In genomic region chr5:138545919-138546562, GRCh38 we compare ENCODE assay signal across 13 cellular contexts. TPM values are rescaled to one million over a fixed set of nuclear protein-coding genes. Genes with fewer than 3 reads are reported as not detected.
A peak's percentile ranks its signal among the peaks of the same experiment; 100 is the strongest.
DNase-seq lines count a peak whose midpoint lies in the region; TF ChIP-seq lines count a peak whose summit lies in the region.
"Had no signal": no experiment of that assay in that cellular context is flagged by ENCODE, and none has a peak within 500 bp of the region (broad histone marks: within the 10 kb centered on the region; RNA-seq: fewer than 3 reads in every experiment).

No MANE protein-coding gene starts in this region.

- DNase-seq in T-helper 1 cell, result no peak
- DNase-seq in mammary epithelial cell, result peak; percentile 59
- DNase-seq in neural progenitor cell (ENCODE audit: low spot score), result no peak
- no peak for DNase-seq in NCI-H345 treated with DMSO at 0.1 percent for 48 hours (lab: John Stamatoyannopoulos, UW; ENCODE audit: unreplicated experiment)
- no peak for DNase-seq in UCSD-AML1 (lab: John Stamatoyannopoulos, UW; ENCODE audit: unreplicated experiment)
- DNase-seq in GM10266 (ENCODE audit: extremely low spot score), result no peak
- DNase-seq: activated effector memory CD4-positive, alpha-beta T cell treated with anti-CD3 and anti-CD28 coated beads, Interleukin-2, amount 50 U/mL, for 16 hours; effector CD8-positive, alpha-beta T cell; EL; NCI-H2029; NK-92 treated with Interleukin-12 subunit alpha and Interleukin-12 subunit beta, amount 100 ng/mL, for 24 hours had no signal

- WGBS in mammary epithelial cell (ENCODE audit: low coverage, missing lambda C conversion rate), result 60% methylated on average over 6 of the region's 6 CpGs

- H3K27me3 Mint-ChIP-seq in T-helper 1 cell treated with Interleukin-12 subunit alpha and Interleukin-12 subunit beta and Interleukin-4 antibody, amounts not matched to agents 30 μg/mL and 1 μg/mL, for 36 hours (ENCODE audit: low read depth), result no peaks in the 10 kb centered on the region
- H3K27me3 Mint-ChIP-seq in neural progenitor cell (ENCODE audit: insufficient read depth, low read depth), result peaks cover 2% of the 10 kb centered on the region

- no peak overlapping the region for H3K4me3 Mint-ChIP-seq in T-helper 1 cell treated with Interleukin-12 subunit alpha and Interleukin-12 subunit beta and Interleukin-4 antibody, amounts not matched to agents 30 μg/mL and 1 μg/mL, for 36 hours
- H3K4me3 Mint-ChIP-seq in neural progenitor cell, result no peak overlapping the region

- H3F3A ChIP-seq in OCI-LY1 (ENCODE audit: insufficient read depth, low read length), result no peaks in the 10 kb centered on the region; the same call in 1 of the 2 replicates
- H3F3A ChIP-seq in neural progenitor cell (ENCODE audit: low read depth), result peaks cover 14% of the 10 kb centered on the region

- intact Hi-C loops in mammary epithelial cell (cut with micrococcal nuclease), result no loop called here

- in situ Hi-C loops in mammary epithelial cell (cut with MboI; ENCODE audit: low sequenced_read_pairs in 2 of 2), result loop anchor here (10.0 to 25.0 kb wide), 2 partner anchors 81 to 359 kb away; partner anchors contain the start of genes BRD8 (in 1 of the 2), EGR1 (in 1 of the 2) and KIF20A (in 1 of the 2)

- no peaks in the 10 kb centered on the region for H4K20me1 ChIP-seq in OCI-LY1 (ENCODE audit: insufficient read depth, low read length)
- no peaks in the 10 kb centered on the region for H4K20me1 ChIP-seq in mammary epithelial cell (ENCODE audit: insufficient read depth, low read length)
- peaks cover 28% of the 10 kb centered on the region for H4K20me1 ChIP-seq in neural progenitor cell (ENCODE audit: low read depth)

- H3K4me1 Mint-ChIP-seq in T-helper 1 cell treated with Interleukin-12 subunit alpha and Interleukin-12 subunit beta and Interleukin-4 antibody, amounts not matched to agents 30 μg/mL and 1 μg/mL, for 36 hours (ENCODE audit: low read depth), result peaks cover 32% of the 10 kb centered on the region
- peaks cover 33% of the 10 kb centered on the region for H3K4me1 Mint-ChIP-seq in neural progenitor cell

- peaks cover 9% of the 10 kb centered on the region for H3K36me3 Mint-ChIP-seq in T-helper 1 cell treated with Interleukin-12 subunit alpha and Interleukin-12 subunit beta and Interleukin-4 antibody, amounts not matched to agents 30 μg/mL and 1 μg/mL, for 36 hours (ENCODE audit: low read depth)
- H3K36me3 Mint-ChIP-seq in neural progenitor cell, result peaks cover 3% of the 10 kb centered on the region

- peaks cover 49% of the 10 kb centered on the region for H3K79me2 ChIP-seq in OCI-LY1 (ENCODE audit: insufficient read depth, low read length)
- H3K79me2 ChIP-seq in mammary epithelial cell (ENCODE audit: insufficient read depth, low read length), result peaks cover 81% of the 10 kb centered on the region
- peaks cover 84% of the 10 kb centered on the region for H3K79me2 ChIP-seq in neural progenitor cell (ENCODE audit: low read depth)

- no TSS peak for BruUV-seq in mammary epithelial cell (replicated peaks; lab: Mats Ljungman, UMichigan)

- no peak for TF ChIP-seq CTCF in OCI-LY1 (IDR thresholded peaks at IDR 0.05; ENCODE audit: low read length)
- no peak for TF ChIP-seq CTCF in mammary epithelial cell (conservative IDR thresholded peaks at IDR 0.05 in 1 of 2, IDR thresholded peaks at IDR 0.05 in 1 of 2; ENCODE audit: extremely low read depth in 1 of 2, insufficient read depth in 1 of 2, low read depth in 1 of 2, low read length in 2 of 2)
- TF ChIP-seq CTCF in neural progenitor cell (IDR thresholded peaks at IDR 0.05), result no peak
- no peak for TF ChIP-seq CTCF in GM10266 (IDR thresholded peaks at IDR 0.05; ENCODE audit: control insufficient read depth, insufficient read depth, low read depth, missing control alignments)

- H3K27ac ChIP-seq in OCI-LY1 (ENCODE audit: low read depth, low read length, poor library complexity, severe bottlenecking) (peak overlapping the region; percentile 3), mammary epithelial cell (ENCODE audit: insufficient read depth, low read depth, low read length) (peak overlapping the region; percentile 34), neural progenitor cell (no peak overlapping the region)

- no peaks in the 10 kb centered on the region for H3K9me2 ChIP-seq in OCI-LY1 (ENCODE audit: low read depth, low read length)

- no peak overlapping the region for H3K4me3 ChIP-seq in OCI-LY1 (ENCODE audit: low read depth, low read length, poor library complexity, severe bottlenecking)
- H3K4me3 ChIP-seq in mammary epithelial cell (replicated peaks in 1 of 3; ENCODE audit: insufficient read depth in 1 of 3, low read depth in 2 of 3, low read length in 3 of 3), result no peak overlapping the region
- H3K4me3 ChIP-seq in neural progenitor cell, result no peak overlapping the region

- H3K9me3 ChIP-seq in OCI-LY1 (ENCODE audit: low read length) (no peaks in the 10 kb centered on the region), mammary epithelial cell (replicated peaks; ENCODE audit: insufficient read depth, low read length) (no peaks in the 10 kb centered on the region), neural progenitor cell (ENCODE audit: low read depth) (no peaks in the 10 kb centered on the region)

- H3K9me3 Mint-ChIP-seq in T-helper 1 cell treated with Interleukin-12 subunit alpha and Interleukin-12 subunit beta and Interleukin-4 antibody, amounts not matched to agents 30 μg/mL and 1 μg/mL, for 36 hours, result no peaks in the 10 kb centered on the region
- H3K9me3 Mint-ChIP-seq in neural progenitor cell, result no peaks in the 10 kb centered on the region

- dilution Hi-C loops in mammary epithelial cell (cut with HindIII; ENCODE audit: low sequenced_read_pairs), result no loop called here

- H3K27me3 ChIP-seq in OCI-LY1 (ENCODE audit: insufficient read depth, low read length), result no peaks in the 10 kb centered on the region
- H3K27me3 ChIP-seq in mammary epithelial cell (ENCODE audit: insufficient read depth, low read length), result no peaks in the 10 kb centered on the region
- H3K27me3 ChIP-seq in neural progenitor cell, result no peaks in the 10 kb centered on the region

- H3K36me3 ChIP-seq in OCI-LY1 (ENCODE audit: insufficient read depth, low read length) (peaks cover 13% of the 10 kb centered on the region; the same call in 1 of the 2 replicates), mammary epithelial cell (ENCODE audit: insufficient read depth, low read length) (peaks cover 4% of the 10 kb centered on the region), neural progenitor cell (no peaks in the 10 kb centered on the region)

- H3K4me2 ChIP-seq in OCI-LY1 (ENCODE audit: low read length), result peak overlapping the region; percentile 24; the same call in 1 of the 2 replicates
- H3K4me2 ChIP-seq in mammary epithelial cell (ENCODE audit: insufficient read depth, low read depth, low read length), result no peak overlapping the region
- H3K4me2 ChIP-seq in neural progenitor cell, result no peak overlapping the region

- CTCF ChIA-PET in mammary epithelial cell (lab: Charles Lee; ENCODE audit: low non-redundant PET), result no interaction called here

- H2AFZ ChIP-seq in OCI-LY1 (ENCODE audit: low read length) (no peak overlapping the region), mammary epithelial cell (ENCODE audit: low read depth, low read length) (no peak overlapping the region), neural progenitor cell (replicated peaks) (no peak overlapping the region)

- peak overlapping the region; percentile 31 for H3K27ac Mint-ChIP-seq in T-helper 1 cell treated with Interleukin-12 subunit alpha and Interleukin-12 subunit beta and Interleukin-4 antibody, amounts not matched to agents 30 μg/mL and 1 μg/mL, for 36 hours
- no peak overlapping the region for H3K27ac Mint-ChIP-seq in neural progenitor cell

- H3K9ac ChIP-seq in OCI-LY1 (ENCODE audit: low read length), result peak overlapping the region; percentile 20; the same call in 1 of the 2 replicates
- H3K9ac ChIP-seq in mammary epithelial cell (ENCODE audit: insufficient read depth, low read length), result no peak overlapping the region
- H3K9ac ChIP-seq in neural progenitor cell, result peak overlapping the region; percentile 21

- H3K4me1 ChIP-seq in OCI-LY1 (ENCODE audit: insufficient read depth, low read length, severe bottlenecking) (peaks cover 33% of the 10 kb centered on the region), mammary epithelial cell (ENCODE audit: insufficient read depth, low read length) (peaks cover 19% of the 10 kb centered on the region), neural progenitor cell (peaks cover 21% of the 10 kb centered on the region)

RNA-seq across cellular contexts. Expression of gene ETF1, which starts 3.0 kb away (rescaled TPM):
- total RNA-seq in mammary epithelial cell (100 to 1,000 TPM; 167 to 200 TPM), neural progenitor cell (ENCODE audit: low replicate concordance) (85.5 and 116 TPM in 2 replicates)
- 73.8 TPM for polyA plus RNA-seq in mammary epithelial cell
- polyA minus RNA-seq in mammary epithelial cell, result 86.8 TPM

RNA-seq across cellular contexts. Expression of gene HSPA9, which starts 29.2 kb away (rescaled TPM):
- total RNA-seq in mammary epithelial cell (100 to 1,000 TPM; 301 to 332 TPM), neural progenitor cell (ENCODE audit: low replicate concordance) (259 and 276 TPM in 2 replicates)
- 154 TPM for polyA plus RNA-seq in mammary epithelial cell
- 418 TPM for polyA minus RNA-seq in mammary epithelial cell
